21 cellular contexts compared by ENCODE assay signal in genomic region chr3:193033381-193033780, GRCh38.
"Had no signal": no experiment of that assay in that cellular context is flagged by ENCODE, and none has a peak within 500 bp of the region (broad histone marks: within the 10 kb centered on the region; RNA-seq: fewer than 3 reads in every experiment).

No MANE protein-coding gene starts in this region.

- DNase-seq: colonic mucosa; cortex of kidney; effector CD4-positive, alpha-beta T cell; effector memory CD4-positive, alpha-beta T cell; esophagus squamous epithelium; foreskin fibroblast; foreskin melanocyte; heart left ventricle; hypothalamus; left cardiac atrium; left lung; left ventricle myocardium superior; lower lobe of right lung; mesenchymal stem cell; mucosa of descending colon; naive B cell had no signal

- H3K27me3 ChIP-seq: colonic mucosa, esophagus squamous epithelium, gastroesophageal sphincter, heart left ventricle, hepatocyte had no signal

- H3K9me3 ChIP-seq: colonic mucosa, esophagus squamous epithelium, gastroesophageal sphincter, heart left ventricle, lower lobe of right lung, mucosa of descending colon had no signal

- H3K27ac ChIP-seq: colonic mucosa, esophagus squamous epithelium, gastroesophageal sphincter, heart left ventricle, hepatocyte, left lung, lower lobe of right lung had no signal

- H3K4me1 ChIP-seq: colonic mucosa, esophagus squamous epithelium, gastroesophageal sphincter, heart left ventricle, lower lobe of right lung had no signal

- FAIRE-seq: endothelial cell of umbilical vein, islet of Langerhans, keratinocyte had no signal

- ATAC-seq: gastroesophageal sphincter, heart left ventricle, left cardiac atrium, left lung, left ventricle myocardium superior, lower lobe of right lung, mucosa of descending colon had no signal

- H3K36me3 ChIP-seq: colonic mucosa, esophagus squamous epithelium, gastroesophageal sphincter, heart left ventricle, left lung, lower lobe of right lung had no signal

- H3K4me3 ChIP-seq: colonic mucosa, esophagus squamous epithelium, gastroesophageal sphincter, heart left ventricle, hepatocyte, left lung, lower lobe of right lung, mucosa of descending colon had no signal
